ENCODE assay signal across 16 cellular contexts in the genomic region with DNA sequence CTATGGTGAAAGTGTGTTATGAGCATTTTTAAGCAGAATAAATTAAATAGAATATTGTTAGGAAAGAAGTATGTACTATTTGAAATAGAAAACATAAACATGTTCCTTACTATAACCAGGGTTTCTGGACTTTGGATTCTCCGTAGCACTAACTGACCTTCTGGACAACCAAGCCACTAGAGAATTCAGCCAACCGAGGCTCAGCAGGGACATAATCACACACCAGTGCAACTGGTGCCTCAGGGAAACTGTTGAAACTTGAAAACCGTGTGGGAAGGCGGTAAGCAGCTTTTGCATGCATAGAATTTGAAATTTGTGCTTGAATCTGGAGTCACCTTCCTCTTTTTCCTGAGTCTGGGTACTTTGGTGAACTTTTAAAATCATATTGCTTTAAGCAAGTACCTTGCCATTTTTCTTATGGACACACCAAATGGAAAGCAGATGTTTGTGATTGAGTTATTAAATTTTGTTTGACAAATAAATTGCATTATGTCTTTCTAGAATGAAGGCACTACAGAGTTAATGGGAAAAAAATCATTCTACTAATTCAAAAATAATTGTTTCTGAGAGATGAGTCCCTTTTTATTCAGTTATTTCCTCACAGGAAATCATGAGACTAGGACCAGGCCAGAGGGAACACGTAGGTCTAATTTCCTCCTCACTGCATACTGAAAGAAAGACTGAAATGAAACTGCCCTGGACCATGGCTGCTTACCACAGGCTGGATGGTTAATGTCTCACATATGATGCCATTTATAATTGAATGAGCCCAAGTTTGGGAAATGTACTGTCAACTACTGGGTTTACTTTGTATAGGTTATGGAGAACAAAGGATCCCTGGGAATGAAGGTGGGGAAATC.
"Had no signal": no experiment of that assay in that cellular context is flagged by ENCODE, and none has a peak within 500 bp of the region (broad histone marks: within the 10 kb centered on the region; RNA-seq: fewer than 3 reads in every experiment).

No MANE protein-coding gene starts in this region.

- H3K27me3 ChIP-seq: transverse colon had no signal

- H3K27ac Mint-ChIP-seq: dendritic cell treated with granulocyte-macrophage colony-stimulating factor and Interleukin-4, amounts not matched to agents 40 ng/mL and 50 ng/mL, for 4 days; memory B cell; naive thymus-derived CD8-positive, alpha-beta T cell had no signal

- H3K27me3 Mint-ChIP-seq: dendritic cell treated with granulocyte-macrophage colony-stimulating factor and Interleukin-4, amounts not matched to agents 40 ng/mL and 50 ng/mL, for 4 days; memory B cell had no signal

- H3K4me1 ChIP-seq: parathyroid adenoma, transverse colon had no signal

- H3K4me3 Mint-ChIP-seq: dendritic cell treated with granulocyte-macrophage colony-stimulating factor and Interleukin-4, amounts not matched to agents 40 ng/mL and 50 ng/mL, for 4 days; memory B cell; naive thymus-derived CD8-positive, alpha-beta T cell had no signal

- DNase-seq: activated CD4-positive, alpha-beta T cell treated with anti-CD3 and anti-CD28 coated beads for 1 hour; activated CD4-positive, alpha-beta T cell treated with anti-CD3 and anti-CD28 coated beads, Interleukin-2, amount 50 U/mL, for 4 hours; activated effector memory CD4-positive, alpha-beta T cell treated with Interleukin-2 at 50 U/mL for 16 hours; activated naive CD4-positive, alpha-beta T cell treated with anti-CD3 and anti-CD28 coated beads, Interleukin-2, amount 50 U/mL, for 16 hours; activated T-cell treated with anti-CD3 and anti-CD28 coated beads, Interleukin-2, amount 50 U/mL, for 1 hour; left colon; naive thymus-derived CD8-positive, alpha-beta T cell; stimulated activated CD4-positive, alpha-beta T cell treated with anti-CD3 and anti-CD28 coated beads, Interleukin-12 subunit alpha, Interleukin-12 subunit beta, amount 100 ng/mL, for 4 hours; stimulated activated CD4-positive, alpha-beta T cell treated with anti-CD3 and anti-CD28 coated beads, Interleukin-2, amount 100 ng/mL, for 24 hours; T-helper 1 cell; T1000; transverse colon had no signal

- H3K4me1 Mint-ChIP-seq: memory B cell; naive thymus-derived CD8-positive, alpha-beta T cell had no signal

- H3K36me3 ChIP-seq: transverse colon had no signal

- H3K4me3 ChIP-seq: transverse colon had no signal

- ATAC-seq: left colon; naive thymus-derived CD8-positive, alpha-beta T cell had no signal

- H3K27ac ChIP-seq: parathyroid adenoma, transverse colon, VCaP had no signal
